9 cellular contexts compared by ENCODE assay signal in genomic region chr11:69210660-69211035, GRCh38.
"Had no signal": no experiment of that assay in that cellular context is flagged by ENCODE, and none has a peak within 500 bp of the region (broad histone marks: within the 10 kb centered on the region; RNA-seq: fewer than 3 reads in every experiment).

No MANE protein-coding gene starts in this region.

- H3K27ac ChIP-seq: ascending aorta, WERI-Rb-1 had no signal

- H3K4me3 ChIP-seq: ascending aorta had no signal

- DNase-seq: activated naive CD4-positive, alpha-beta T cell treated with Interleukin-2 at 50 U/mL for 16 hours; dermis blood vessel endothelial cell; effector memory CD8-positive, alpha-beta T cell; foreskin melanocyte; nephron progenitor cell; T-helper 17 cell had no signal

- H3K27me3 ChIP-seq: ascending aorta had no signal

- FAIRE-seq: bronchial epithelial cell had no signal

- H3K9me3 ChIP-seq: ascending aorta had no signal

- ATAC-seq: effector memory CD8-positive, alpha-beta T cell; T-helper 17 cell had no signal

- H3K36me3 ChIP-seq: ascending aorta, WERI-Rb-1 had no signal

- H3K4me1 ChIP-seq: ascending aorta had no signal
